ENCODE assay signal across 14 cellular contexts in the genomic region with DNA sequence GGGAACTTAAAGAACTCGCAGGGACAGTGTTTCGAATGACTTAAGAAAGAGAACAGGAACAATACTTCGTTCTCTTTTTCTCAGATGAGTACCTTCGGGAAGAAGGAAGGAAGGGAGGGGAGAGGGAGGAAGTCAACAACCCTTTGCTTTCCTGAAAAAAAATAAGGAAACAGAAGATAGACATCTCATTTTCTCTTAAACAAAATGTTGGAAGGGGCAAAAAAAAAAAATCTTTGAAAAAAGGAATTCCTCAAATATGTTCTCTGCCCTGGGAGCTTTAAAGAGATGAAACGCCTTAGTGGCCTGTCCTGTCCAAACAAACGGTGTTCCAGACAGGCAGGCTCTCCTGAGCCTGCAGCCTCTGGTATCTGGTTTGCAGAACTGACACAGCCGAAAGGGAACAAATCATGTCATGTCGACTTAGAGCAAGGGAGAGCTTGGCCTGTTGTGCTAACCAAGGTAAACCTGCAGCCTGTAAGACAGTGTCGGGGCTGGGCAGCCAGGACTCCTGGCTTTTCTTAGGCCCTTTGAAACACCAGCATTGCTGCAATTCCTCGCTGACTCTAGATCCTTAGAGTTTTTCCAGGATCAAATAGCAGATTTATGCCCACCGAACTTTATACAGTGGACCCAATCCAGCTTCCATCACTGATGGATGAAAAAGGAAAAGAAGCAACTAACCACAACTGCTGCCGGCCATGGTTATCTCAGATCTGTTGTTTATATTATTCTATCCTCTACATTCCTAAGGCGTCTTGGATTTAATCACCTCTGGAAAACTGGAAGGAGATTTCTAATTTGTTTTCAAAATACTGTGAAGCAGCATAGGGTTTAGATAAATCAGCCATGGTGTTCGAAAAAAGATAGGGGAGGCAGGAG. TPM values are rescaled to one million over a fixed set of nuclear protein-coding genes. Genes with fewer than 3 reads are reported as not detected.
DNase-seq lines count a peak whose midpoint lies in the region; ATAC-seq, FAIRE-seq and TF ChIP-seq lines count a peak whose summit lies in the region.
"Had no signal": no experiment of that assay in that cellular context is flagged by ENCODE, and none has a peak within 500 bp of the region (broad histone marks: within the 10 kb centered on the region; RNA-seq: fewer than 3 reads in every experiment).

A gene with protein sequence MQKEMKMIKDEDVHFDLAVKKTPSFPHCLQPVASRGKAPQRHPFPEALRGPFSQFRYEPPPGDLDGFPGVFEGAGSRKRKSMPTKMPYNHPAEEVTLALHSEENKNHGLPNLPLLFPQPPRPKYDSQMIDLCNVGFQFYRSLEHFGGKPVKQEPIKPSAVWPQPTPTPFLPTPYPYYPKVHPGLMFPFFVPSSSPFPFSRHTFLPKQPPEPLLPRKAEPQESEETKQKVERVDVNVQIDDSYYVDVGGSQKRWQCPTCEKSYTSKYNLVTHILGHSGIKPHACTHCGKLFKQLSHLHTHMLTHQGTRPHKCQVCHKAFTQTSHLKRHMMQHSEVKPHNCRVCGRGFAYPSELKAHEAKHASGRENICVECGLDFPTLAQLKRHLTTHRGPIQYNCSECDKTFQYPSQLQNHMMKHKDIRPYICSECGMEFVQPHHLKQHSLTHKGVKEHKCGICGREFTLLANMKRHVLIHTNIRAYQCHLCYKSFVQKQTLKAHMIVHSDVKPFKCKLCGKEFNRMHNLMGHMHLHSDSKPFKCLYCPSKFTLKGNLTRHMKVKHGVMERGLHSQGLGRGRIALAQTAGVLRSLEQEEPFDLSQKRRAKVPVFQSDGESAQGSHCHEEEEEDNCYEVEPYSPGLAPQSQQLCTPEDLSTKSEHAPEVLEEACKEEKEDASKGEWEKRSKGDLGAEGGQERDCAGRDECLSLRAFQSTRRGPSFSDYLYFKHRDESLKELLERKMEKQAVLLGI (minus strand): TSS at position 51 of the 879 bp plus-strand sequence. CDS start 45,914 bp downstream, outside the sequence.

- no peaks in the 10 kb centered on the region for H3K79me2 ChIP-seq in GM12878 (ENCODE audit: control insufficient read depth, insufficient read depth, low read length)

- peak within 1 kb of the TSS; percentile 43; the same call in 1 of the 2 replicates for H2AFZ ChIP-seq in GM12878 (ENCODE audit: control insufficient read depth, low read depth, low read length)

- no peak for TF ChIP-seq POLR2A in GM12878 (IDR thresholded peaks at IDR 0.05; ENCODE audit: low read depth, low read length)

- FAIRE-seq in GM12878 (lab: Jason Lieb, UNC): no peak
- FAIRE-seq: colon had no signal

- TF ChIP-seq CTCF in HFFc6 (IDR thresholded peaks at IDR 0.05) (no peak), GM12878 (IDR thresholded peaks at IDR 0.05 in 2 of 3, conservative IDR thresholded peaks at IDR 0.05 in 1 of 3; ENCODE audit: control insufficient read depth in 2 of 3, extremely low read depth in 1 of 3, insufficient read depth in 1 of 3, low read depth in 3 of 3, low read length in 3 of 3) (no peak), lung (IDR thresholded peaks at IDR 0.05; ENCODE audit: control extremely low read depth, extremely low read depth) (no peak)

- no peaks in the 10 kb centered on the region for H3K9me3 Mint-ChIP-seq in HFFc6
- H3K9me3 Mint-ChIP-seq in stimulated activated memory B cell treated with anti-CD40 and anti-IgM and Interleukin-4, amounts not matched to agents 10 μg/mL and 1 μg/mL and 100 μg/mL, for 72 hours: no peaks in the 10 kb centered on the region

- no peaks in the 10 kb centered on the region for H3K27me3 ChIP-seq in GM12878 (replicated peaks in 1 of 2; ENCODE audit: control insufficient read depth in 2 of 2, insufficient read depth in 2 of 2, low read length in 1 of 2)
- H3K27me3 ChIP-seq in lung (ENCODE audit: control insufficient read depth, insufficient read depth): no peaks in the 10 kb centered on the region

- RAD21 ChIA-PET in GM12878 (lab: Charles Lee; ENCODE audit: unreplicated experiment): interaction anchor here (1.0 to 1.7 kb wide), 10 partner anchors 14 to 141 kb away, joined by 3 to 27 read pairs (median 4); no protein-coding TSS in a partner anchor

- H3K27ac ChIP-seq in GM12878 (ENCODE audit: control insufficient read depth, insufficient read depth) (peak within 1 kb of the TSS; percentile 60), lung (ENCODE audit: low read depth in 1 of 2, low read length in 1 of 2) (peak within 1 kb of the TSS; percentile 62 to 70)

- POLR2A ChIA-PET in GM12878 (lab: Charles Lee): interaction anchor here (0.8 to 1.3 kb wide), 6 partner anchors 13 to 331 kb away, joined by 3 to 9 read pairs (median 4); no protein-coding TSS in a partner anchor

- H3K27ac Mint-ChIP-seq in HFFc6: peak within 1 kb of the TSS; percentile 37; the same call in 1 of the 2 replicates
- peak within 1 kb of the TSS; percentile 24 for H3K27ac Mint-ChIP-seq in stimulated activated memory B cell treated with anti-CD40 and anti-IgM and Interleukin-4, amounts not matched to agents 10 μg/mL and 1 μg/mL and 100 μg/mL, for 72 hours

- peak within 1 kb of the TSS; percentile 35; the same call in 1 of the 2 replicates for H3K9ac ChIP-seq in GM12878 (ENCODE audit: control insufficient read depth, insufficient read depth, low read length)

- TF ChIP-seq RAD21 in GM12878 (IDR thresholded peaks at IDR 0.05; ENCODE audit: insufficient read depth, low read depth, low read length): no peak

- intact Hi-C loops in GM12878 (cut with micrococcal nuclease; ENCODE audit: unreplicated experiment): loop anchor here (5.0 kb wide), 1 partner anchor 40 kb away; no protein-coding TSS in a partner anchor

- H3K9me3 ChIP-seq in GM12878 (replicated peaks; ENCODE audit: control insufficient read depth, insufficient read depth, low read length) (no peaks in the 10 kb centered on the region), lung (ENCODE audit: control insufficient read depth in 2 of 2, insufficient read depth in 1 of 2, low read length in 1 of 2) (no peaks in the 10 kb centered on the region)

- no peaks in the 10 kb centered on the region for H4K20me1 ChIP-seq in GM12878 (ENCODE audit: control insufficient read depth, insufficient read depth)

- in situ Hi-C loops in GM12878 (cut with MboI): no loop called here

- BruUV-seq in GM12878 (replicated peaks; lab: Mats Ljungman, UMichigan): no TSS peak

- H3K36me3 ChIP-seq in GM12878 (ENCODE audit: control insufficient read depth in 2 of 2, insufficient read depth in 2 of 2, low read length in 1 of 2) (no peaks in the 10 kb centered on the region), lung (ENCODE audit: control insufficient read depth in 2 of 2, insufficient read depth in 2 of 2, low read length in 2 of 2) (no peaks in the 10 kb centered on the region)

- peaks cover 45% of the 10 kb centered on the region for H3K4me1 ChIP-seq in GM12878 (ENCODE audit: control insufficient read depth, insufficient read depth, low read length)
- peaks cover 0 to 12% of the 10 kb centered on the region in 2 donors for H3K4me1 ChIP-seq in lung (ENCODE audit: control insufficient read depth in 2 of 2, insufficient read depth in 2 of 2, low read length in 2 of 2)

- H3K4me3 ChIP-seq in GM12878 (no peak within 1 kb of the TSS), lung (peak within 1 kb of the TSS; percentile 31)

- peak; percentile 28; the same call in 1 of the 3 replicates for ATAC-seq in GM12878
- ATAC-seq in lung (ENCODE audit: insufficient read depth, low FRiP score): no peak
- no peak for ATAC-seq in stimulated activated memory B cell treated with anti-CD40 and anti-IgM and Interleukin-4, amounts not matched to agents 10 μg/mL and 1 μg/mL and 100 μg/mL, for 72 hours
- ATAC-seq in GM21723 (IDR thresholded peaks at IDR 0.05; ENCODE audit: unreplicated experiment): no peak
- ATAC-seq in GM19328 (IDR thresholded peaks at IDR 0.05; ENCODE audit: unreplicated experiment): no peak

- peaks cover 3% of the 10 kb centered on the region; the same call in 1 of the 2 replicates for H3K27me3 Mint-ChIP-seq in HFFc6 (ENCODE audit: insufficient read depth)
- no peaks in the 10 kb centered on the region for H3K27me3 Mint-ChIP-seq in stimulated activated memory B cell treated with anti-CD40 and anti-IgM and Interleukin-4, amounts not matched to agents 10 μg/mL and 1 μg/mL and 100 μg/mL, for 72 hours

- peak within 1 kb of the TSS; percentile 67 for H3K4me2 ChIP-seq in GM12878 (ENCODE audit: control insufficient read depth, insufficient read depth)

- peak within 1 kb of the TSS; percentile 18; the same call in 1 of the 2 replicates for H3K4me3 Mint-ChIP-seq in HFFc6
- no peak within 1 kb of the TSS for H3K4me3 Mint-ChIP-seq in stimulated activated memory B cell treated with anti-CD40 and anti-IgM and Interleukin-4, amounts not matched to agents 10 μg/mL and 1 μg/mL and 100 μg/mL, for 72 hours

- WGBS in GM12878 (ENCODE audit: insufficient coverage, insufficient replicate concordance, low lambda C conversion rate, missing lambda C conversion rate): 59% methylated on average over 14 of the region's 14 CpGs
- 40 to 45% methylated on average over 14 of the region's 14 CpGs for WGBS in lung, 2 donors

- SMC1A ChIA-PET in GM12878 (lab: Charles Lee; ENCODE audit: uncharacterized antibody, unreplicated experiment): interaction anchor here (0.9 to 7.2 kb wide), 14 partner anchors 7 to 141 kb away, joined by 3 to 55 read pairs (median 4); no protein-coding TSS in a partner anchor

- CTCF ChIA-PET in GM12878 (lab: Yijun Ruan, JAX): interaction anchor here (0.6 to 3.0 kb wide), 8 partner anchors 16 to 511 kb away, joined by 3 to 13 read pairs (median 3); no protein-coding TSS in a partner anchor

- no peak for TF ChIP-seq EP300 in GM12878 (IDR thresholded peaks at IDR 0.05; ENCODE audit: borderline replicate concordance in 1 of 2, control insufficient read depth in 1 of 2, low read depth in 2 of 2, low read length in 2 of 2)

- H3K36me3 Mint-ChIP-seq in HFFc6 (ENCODE audit: low read depth): no peaks in the 10 kb centered on the region
- H3K36me3 Mint-ChIP-seq in stimulated activated memory B cell treated with anti-CD40 and anti-IgM and Interleukin-4, amounts not matched to agents 10 μg/mL and 1 μg/mL and 100 μg/mL, for 72 hours: no peaks in the 10 kb centered on the region

- DNase-seq in HFFc6: no peak
- DNase-seq in GM12878 (ENCODE audit: low read depth, low spot score): no peak
- no peak for DNase-seq in lung (ENCODE audit: low spot score)
- no peak for DNase-seq in NCI-H82 treated with DMSO at 0.1 percent for 48 hours (lab: John Stamatoyannopoulos, UW; ENCODE audit: unreplicated experiment)
- no peak for DNase-seq in activated CD8-positive, alpha-beta memory T cell treated with anti-CD3 and anti-CD28 coated beads, Interleukin-2, amount 50 U/mL, for 48 hours
- DNase-seq: activated CD4-positive, alpha-beta T cell treated with anti-CD3 and anti-CD28 coated beads for 48 hours; activated naive CD4-positive, alpha-beta T cell treated with Interleukin-2 at 50 U/mL for 16 hours; COR-L47; glutamatergic neuron; NCI-H748 treated with DMSO at 0.1 percent for 48 hours had no signal

- H3K4me1 Mint-ChIP-seq in HFFc6 (ENCODE audit: low read depth): peaks cover 90% of the 10 kb centered on the region
- H3K4me1 Mint-ChIP-seq in stimulated activated memory B cell treated with anti-CD40 and anti-IgM and Interleukin-4, amounts not matched to agents 10 μg/mL and 1 μg/mL and 100 μg/mL, for 72 hours: peaks cover 50% of the 10 kb centered on the region

RNA-seq across cellular contexts. Expression of the gene that starts here (rescaled TPM):
- total RNA-seq in HFFc6 (2021; fragmentation: NEBNext Ultra II Directional; extraction: Animal tissue kit (Norgen Biotek cat#: 25700)): not detected
- not detected in 2 replicates for total RNA-seq in GM12878 (2013; cell fraction: nucleolus; rRNA removed)
- total RNA-seq in GM12878 (2014; rRNA removed): 0.06 TPM in 1 of 2 replicates, not detected in the other
- 0.05 TPM in 1 of 2 replicates, not detected in the other for total RNA-seq in GM12878 (2014; rRNA removed; fragmentation: Illumina TruSeq; extraction: Trizol)
- total RNA-seq in GM12878 (2021): 0.18 TPM in 1 of 2 replicates, not detected in the other
- not detected for polyA plus RNA-seq in GM12878 (2011; ENCODE audit: low read depth)
- not detected in 2 replicates for polyA plus RNA-seq in GM12878 (2011; rRNA removed)
- polyA plus RNA-seq in GM12878 (2011; cell fraction: cytosol; rRNA removed): not detected in 2 replicates
- polyA plus RNA-seq in GM12878 (2011; cell fraction: nucleus; rRNA removed): not detected in 2 replicates
- polyA plus RNA-seq in GM12878 (2012): 0.04 and 0.08 TPM in 2 replicates
- polyA plus RNA-seq in GM12878 (2014; fragmentation: Illumina TruSeq; extraction: Trizol): 0.01 and 0.10 TPM in 2 replicates
- polyA plus RNA-seq in GM12878 (2014; fragmentation: Nextera tagmentation; extraction: Ambion mirVana): not detected
- polyA plus RNA-seq in GM12878 (2014; rRNA removed): 0.03 TPM in 1 of 2 replicates, not detected in the other
- not detected for polyA plus RNA-seq in GM12878 (2016; fragmentation: Nextera tagmentation; extraction: Ambion mirVana)
- polyA minus RNA-seq in GM12878 (2011; rRNA and poly(A)+ RNA removed): not detected in 2 replicates
- not detected in 2 replicates for polyA minus RNA-seq in GM12878 (2011; cell fraction: cytosol; rRNA and poly(A)+ RNA removed)
- not detected in 2 replicates for polyA minus RNA-seq in GM12878 (2011; cell fraction: nucleus; rRNA and poly(A)+ RNA removed)
- total RNA-seq in lung: 1 to 10 TPM; 4.3 to 6.0 TPM
- polyA plus RNA-seq in lung: 1 to 10 TPM in 1 of 2 donors, under 1 TPM in 1; 0.73 to 3.0 TPM

Comparison
In these comparisons a context has a peak if more than half of its experiments do, and no peak if none do; other contexts are left out.
1. RNA of the gene that starts here (total RNA-seq): 4.3 to 6.0 TPM in lung; 0.05 to 0.18 TPM in GM12878 and not detected in HFFc6; every median in the first group is over 4 times any median in the second.
2. Peak in ATAC-seq, H3K27ac ChIP-seq, H3K9ac ChIP-seq and H3K4me2 ChIP-seq in GM12878; RNA of the gene not detected or under 1 TPM.